In genomic region chr20:62840244-62841197, GRCh38 we compare ENCODE assay signal across 18 cellular contexts. TPM values are rescaled to one million over a fixed set of nuclear protein-coding genes. Genes with fewer than 3 reads are reported as not detected.
A peak's percentile ranks its signal among the peaks of the same experiment; 100 is the strongest.
DNase-seq lines count a peak whose midpoint lies in the region; ATAC-seq and TF ChIP-seq lines count a peak whose summit lies in the region.
"Had no signal": no experiment of that assay in that cellular context is flagged by ENCODE, and none has a peak within 500 bp of the region (broad histone marks: within the 10 kb centered on the region; RNA-seq: fewer than 3 reads in every experiment).

No MANE protein-coding gene starts in this region.

- intact Hi-C loops in mucosa of descending colon (cut with DNase I, micrococcal nuclease): no loop called here
- intact Hi-C loops in natural killer cell (cut with micrococcal nuclease): no loop called here

- H3K4me1 ChIP-seq in RWPE2 (ENCODE audit: insufficient read depth, poor library complexity, severe bottlenecking) (peaks cover 5% of the 10 kb centered on the region), mucosa of descending colon (ENCODE audit: low read depth) (peaks cover 6% of the 10 kb centered on the region), Peyer's patch (peaks cover 0 to 4% (median 0%) of the 10 kb centered on the region in 4 donors)

- H3K27me3 ChIP-seq in RWPE2 (ENCODE audit: insufficient read depth, poor library complexity, severe bottlenecking) (no peaks in the 10 kb centered on the region), Peyer's patch (no peaks in the 10 kb centered on the region)

- TF ChIP-seq CTCF in C4-2B (conservative IDR thresholded peaks at IDR 0.05): no peak
- TF ChIP-seq CTCF in RWPE2 (IDR thresholded peaks at IDR 0.05; ENCODE audit: poor library complexity, severe bottlenecking): no peak
- no peak for TF ChIP-seq CTCF in mucosa of descending colon (IDR thresholded peaks at IDR 0.05)
- no peak for TF ChIP-seq CTCF in natural killer cell (IDR thresholded peaks at IDR 0.05)
- no peak for TF ChIP-seq CTCF in Peyer's patch (IDR thresholded peaks at IDR 0.05)

- H3K27ac Mint-ChIP-seq in natural killer cell: no peak overlapping the region
- H3K27ac Mint-ChIP-seq: activated CD8-positive, alpha-beta T cell treated with anti-CD3 and anti-CD28 coated beads for 36 hours; activated naive CD8-positive, alpha-beta T cell treated with anti-CD3 and anti-CD28 coated beads, Interleukin-2, amount 10 ng/mL, durations not matched to agents 7 days and 5 days; stimulated activated naive CD8-positive, alpha-beta T cell treated with anti-CD3 and anti-CD28 coated beads, Interleukin-15, Interleukin-2, amounts not matched to agents 100 ng/mL and 50 ng/mL, for 24 hours had no signal

- no peak for TF ChIP-seq POLR2A in Peyer's patch (IDR thresholded peaks at IDR 0.05)

- no peaks in the 10 kb centered on the region for H3K36me3 Mint-ChIP-seq in natural killer cell
- H3K36me3 Mint-ChIP-seq: activated naive CD8-positive, alpha-beta T cell treated with anti-CD3 and anti-CD28 coated beads, Interleukin-2, amount 10 ng/mL, durations not matched to agents 7 days and 5 days had no signal

- H3K9me3 Mint-ChIP-seq in natural killer cell: no peaks in the 10 kb centered on the region
- H3K9me3 Mint-ChIP-seq: activated CD8-positive, alpha-beta T cell treated with anti-CD3 and anti-CD28 coated beads for 36 hours; activated naive CD8-positive, alpha-beta T cell treated with anti-CD3 and anti-CD28 coated beads, Interleukin-2, amount 10 ng/mL, durations not matched to agents 7 days and 5 days; CD8-positive, alpha-beta memory T cell; stimulated activated naive CD8-positive, alpha-beta T cell treated with anti-CD3 and anti-CD28 coated beads, Interleukin-15, Interleukin-2, amounts not matched to agents 100 ng/mL and 50 ng/mL, for 24 hours had no signal

- H3K4me3 Mint-ChIP-seq in natural killer cell: no peak overlapping the region
- H3K4me3 Mint-ChIP-seq: activated CD8-positive, alpha-beta T cell treated with anti-CD3 and anti-CD28 coated beads for 36 hours; activated naive CD8-positive, alpha-beta T cell treated with anti-CD3 and anti-CD28 coated beads, Interleukin-2, amount 10 ng/mL, durations not matched to agents 7 days and 5 days; CD8-positive, alpha-beta memory T cell; stimulated activated naive CD8-positive, alpha-beta T cell treated with anti-CD3 and anti-CD28 coated beads, Interleukin-15, Interleukin-2, amounts not matched to agents 100 ng/mL and 50 ng/mL, for 24 hours had no signal

- peaks cover 0 to 10% of the 10 kb centered on the region in 2 donors for H3K4me1 Mint-ChIP-seq in natural killer cell
- H3K4me1 Mint-ChIP-seq: activated naive CD8-positive, alpha-beta T cell treated with anti-CD3 and anti-CD28 coated beads, Interleukin-2, amount 10 ng/mL, durations not matched to agents 7 days and 5 days; CD8-positive, alpha-beta memory T cell had no signal

- H3K27ac ChIP-seq in C4-2B (peak overlapping the region; percentile 17; the same call in 1 of the 2 replicates), RWPE2 (ENCODE audit: poor library complexity, severe bottlenecking) (no peak overlapping the region), Peyer's patch (no peak overlapping the region)

- H3K9me3 ChIP-seq in RWPE2 (ENCODE audit: severe bottlenecking) (no peaks in the 10 kb centered on the region), mucosa of descending colon (no peaks in the 10 kb centered on the region), Peyer's patch (no peaks in the 10 kb centered on the region)

- DNase-seq in AG20443 (ENCODE audit: low spot score): peak; percentile 4
- DNase-seq in RWPE2 (ENCODE audit: low spot score): peak; percentile 85
- DNase-seq in mucosa of descending colon: peak; percentile 43 to 60 (median 51)
- DNase-seq in natural killer cell: no peak
- DNase-seq in OCI-M1 (lab: John Stamatoyannopoulos, UW): no peak
- no peak for DNase-seq in Peyer's patch
- DNase-seq: activated CD4-positive, alpha-beta T cell treated with anti-CD3 and anti-CD28 coated beads for 1 hour; activated CD8-positive, alpha-beta T cell treated with anti-CD3 and anti-CD28 coated beads for 36 hours; activated effector memory CD4-positive, alpha-beta T cell treated with anti-CD3 and anti-CD28 coated beads, Interleukin-2, amount 50 U/mL, for 16 hours; activated naive CD8-positive, alpha-beta T cell treated with anti-CD3 and anti-CD28 coated beads, Interleukin-2, amount 10 ng/mL, durations not matched to agents 7 days and 5 days; caudate nucleus; CD8-positive, alpha-beta memory T cell; MM.1S; NCI-H1694; NCI-H82; SIG-M5 had no signal

- ATAC-seq in RWPE2 (ENCODE audit: low read depth) (no peak), mucosa of descending colon (peak; percentile 42), natural killer cell (no peak)
- ATAC-seq: activated CD8-positive, alpha-beta T cell treated with anti-CD3 and anti-CD28 coated beads for 36 hours had no signal

- H3K4me3 ChIP-seq in RWPE2 (ENCODE audit: severe bottlenecking) (no peak overlapping the region), mucosa of descending colon (no peak overlapping the region), Peyer's patch (no peak overlapping the region)

- H3K36me3 ChIP-seq in RWPE2 (ENCODE audit: low read depth) (peaks cover 8% of the 10 kb centered on the region), mucosa of descending colon (ENCODE audit: low read depth) (no peaks in the 10 kb centered on the region), Peyer's patch (no peaks in the 10 kb centered on the region)

- no peaks in the 10 kb centered on the region for H3K27me3 Mint-ChIP-seq in natural killer cell (ENCODE audit: low read depth in 2 of 2)
- H3K27me3 Mint-ChIP-seq: activated naive CD8-positive, alpha-beta T cell treated with anti-CD3 and anti-CD28 coated beads, Interleukin-2, amount 10 ng/mL, durations not matched to agents 7 days and 5 days; stimulated activated naive CD8-positive, alpha-beta T cell treated with anti-CD3 and anti-CD28 coated beads, Interleukin-15, Interleukin-2, amounts not matched to agents 100 ng/mL and 50 ng/mL, for 24 hours had no signal

RNA-seq across cellular contexts. Expression of gene TCFL5, which starts 21.1 kb away (rescaled TPM):
- total RNA-seq in mucosa of descending colon: 10 to 100 TPM in 1 of 3 donors, 1 to 10 TPM in 2; 4.3 to 13.3 (median 6.6) TPM
- 1 to 10 TPM; 5.1 to 8.0 (median 6.4) TPM for total RNA-seq in natural killer cell
- 1 to 10 TPM; 2.6 to 6.6 (median 5.0) TPM for total RNA-seq in Peyer's patch

RNA-seq across cellular contexts. Expression of gene COL9A3, which starts 23.7 kb away (rescaled TPM):
- total RNA-seq in mucosa of descending colon: 10 to 100 TPM in 1 of 3 donors, 1 to 10 TPM in 1, under 1 TPM in 1; 0.70 to 12.4 (median 2.3) TPM
- total RNA-seq in natural killer cell: 1 to 10 TPM in 1 of 3 donors, not detected in 2; 1.9 TPM
- 10 to 100 TPM in 1 of 4 donors, 1 to 10 TPM in 3; 3.3 to 19.8 (median 4.1) TPM for total RNA-seq in Peyer's patch
- total RNA-seq: activated CD8-positive, alpha-beta T cell treated with anti-CD3 and anti-CD28 coated beads for 36 hours; CD8-positive, alpha-beta memory T cell had no signal

RNA-seq across cellular contexts. Expression of gene OGFR, which starts 35.9 kb away (rescaled TPM):
- total RNA-seq in mucosa of descending colon (10 to 100 TPM; 39.3 to 63.1 (median 48.5) TPM), natural killer cell (10 to 100 TPM; 71.0 to 84.0 (median 83.0) TPM), Peyer's patch (10 to 100 TPM; 73.3 to 88.3 (median 76.3) TPM)

RNA-seq across cellular contexts. Expression of gene MRGBP, which starts 44.2 kb away (rescaled TPM):
- total RNA-seq in mucosa of descending colon: 10 to 100 TPM in 1 of 3 donors, 1 to 10 TPM in 2; 7.1 to 11.0 (median 8.3) TPM
- 10 to 100 TPM in 2 of 3 donors, 1 to 10 TPM in 1; 8.3 to 12.8 (median 10.0) TPM for total RNA-seq in natural killer cell
- total RNA-seq in Peyer's patch: 10 to 100 TPM; 11.6 to 15.4 (median 13.3) TPM

Comparison
In these comparisons a context has a peak if more than half of its experiments do, and no peak if none do; other contexts are left out.
1. DNase-seq: peak in AG20443 (single experiment), RWPE2 (single experiment) and mucosa of descending colon (3 of 3); none in natural killer cell (single experiment), OCI-M1 (single experiment) and Peyer's patch (0 of 3).